ENCODE assay signal across 31 cellular contexts in genomic region chrX:22392176-22392814, GRCh38.
DNase-seq lines count a peak whose midpoint lies in the region; FAIRE-seq and TF ChIP-seq lines count a peak whose summit lies in the region.
"Had no signal": no experiment of that assay in that cellular context is flagged by ENCODE, and none has a peak within 500 bp of the region (broad histone marks: within the 10 kb centered on the region; RNA-seq: fewer than 3 reads in every experiment).

No MANE protein-coding gene starts in this region.

- in situ Hi-C loops in G401 (cut with HindIII; ENCODE audit: low sequenced_read_pairs) (no loop called here), brain microvascular endothelial cell (cut with HindIII; ENCODE audit: low pct_ligation_motif_present, low sequenced_read_pairs) (no loop called here)

- no peaks in the 10 kb centered on the region for H3K27me3 ChIP-seq in brain microvascular endothelial cell (replicated peaks)
- no peaks in the 10 kb centered on the region for H3K27me3 ChIP-seq in ovary
- H3K27me3 ChIP-seq: left lung, vagina had no signal

- no peaks in the 10 kb centered on the region for H3K36me3 Mint-ChIP-seq in progenitor cell of endocrine pancreas (ENCODE audit: insufficient read depth)
- H3K36me3 Mint-ChIP-seq: CD8-positive, alpha-beta memory T cell; naive thymus-derived CD8-positive, alpha-beta T cell had no signal

- TF ChIP-seq CTCF in brain microvascular endothelial cell (IDR thresholded peaks at IDR 0.05; ENCODE audit: low read depth, low read length, missing control alignments) (no peak), ovary (IDR thresholded peaks at IDR 0.05) (no peak), progenitor cell of endocrine pancreas (IDR thresholded peaks at IDR 0.05; ENCODE audit: unreplicated experiment) (no peak)

- peak; percentile 51 for FAIRE-seq in islet of Langerhans (lab: Jason Lieb, UNC)
- FAIRE-seq: HepG2 had no signal

- no peak for TF ChIP-seq POLR2A in ovary (IDR thresholded peaks at IDR 0.05)

- H3K9me3 ChIP-seq in ovary = no peaks in the 10 kb centered on the region
- H3K9me3 ChIP-seq: A549, heart right ventricle, left lung, vagina had no signal

- DNase-seq in G401 (ENCODE audit: low spot score) (peak; percentile 54), brain microvascular endothelial cell (peak; percentile 27), renal cortical epithelial cell (ENCODE audit: low read depth) (peak; percentile 3), ovary (no peak), hippocampal formation (lab: John Stamatoyannopoulos, UW) (no peak), progenitor cell of endocrine pancreas (ENCODE audit: low spot score, unreplicated experiment) (no peak), NCI-H128 (lab: John Stamatoyannopoulos, UW; ENCODE audit: unreplicated experiment) (no peak)
- DNase-seq: activated CD4-positive, alpha-beta T cell treated with anti-CD3 and anti-CD28 coated beads for 36 hours; activated naive CD4-positive, alpha-beta T cell; activated T-cell treated with anti-CD3 and anti-CD28 coated beads, Interleukin-2, amount 50 U/mL, for 24 hours; CD8-positive, alpha-beta memory T cell; dorsolateral prefrontal cortex; GF-D8; H9; heart right ventricle; Kasumi-1; left lung; naive thymus-derived CD8-positive, alpha-beta T cell; NCI-H1048; NCI-H1930; NCI-H2227 treated with DMSO at 0.1 percent for 48 hours; RPMI8226; stimulated activated CD4-positive, alpha-beta T cell treated with anti-CD3 and anti-CD28 coated beads, Interleukin-1b, Interleukin-23, amount 100 ng/mL, for 48 hours; substantia nigra; T-helper 17 cell had no signal

- H3K4me1 Mint-ChIP-seq in progenitor cell of endocrine pancreas (ENCODE audit: low read depth) = peaks cover 12% of the 10 kb centered on the region
- H3K4me1 Mint-ChIP-seq: activated CD4-positive, alpha-beta T cell treated with anti-CD3 and anti-CD28 coated beads for 36 hours; B cell; CD8-positive, alpha-beta memory T cell; naive thymus-derived CD8-positive, alpha-beta T cell; T-helper 17 cell had no signal

- no peaks in the 10 kb centered on the region for H3K27me3 Mint-ChIP-seq in progenitor cell of endocrine pancreas
- H3K27me3 Mint-ChIP-seq: activated CD4-positive, alpha-beta T cell treated with anti-CD3 and anti-CD28 coated beads for 36 hours; CD8-positive, alpha-beta memory T cell; T-helper 17 cell had no signal

- peak overlapping the region; percentile 31 for H3K27ac ChIP-seq in brain microvascular endothelial cell
- no peak overlapping the region for H3K27ac ChIP-seq in ovary
- H3K27ac ChIP-seq: A549, dorsolateral prefrontal cortex, heart right ventricle, HL-60, left lung, vagina had no signal

- H3K4me3 ChIP-seq in brain microvascular endothelial cell (ENCODE audit: low read depth, low read length) (no peak overlapping the region), ovary (no peak overlapping the region)
- H3K4me3 ChIP-seq: A549, dorsolateral prefrontal cortex, heart right ventricle, left lung, vagina had no signal

- no peak overlapping the region for H3K4me3 Mint-ChIP-seq in progenitor cell of endocrine pancreas (ENCODE audit: low read depth)
- H3K4me3 Mint-ChIP-seq: activated CD4-positive, alpha-beta T cell treated with anti-CD3 and anti-CD28 coated beads for 36 hours; activated T-cell treated with anti-CD3 and anti-CD28 coated beads, Interleukin-2, amount 50 U/mL, for 24 hours; B cell; CD8-positive, alpha-beta memory T cell; H9; naive thymus-derived CD8-positive, alpha-beta T cell; T-helper 17 cell had no signal

- peaks cover 13% of the 10 kb centered on the region for H3K9me3 Mint-ChIP-seq in progenitor cell of endocrine pancreas (ENCODE audit: low read depth)
- H3K9me3 Mint-ChIP-seq: activated T-cell treated with anti-CD3 and anti-CD28 coated beads, Interleukin-2, amount 50 U/mL, for 24 hours had no signal

- no peak overlapping the region for H3K27ac Mint-ChIP-seq in progenitor cell of endocrine pancreas
- H3K27ac Mint-ChIP-seq: activated CD4-positive, alpha-beta T cell treated with anti-CD3 and anti-CD28 coated beads for 36 hours; activated T-cell treated with anti-CD3 and anti-CD28 coated beads, Interleukin-2, amount 50 U/mL, for 24 hours; B cell; CD8-positive, alpha-beta memory T cell; H9; naive thymus-derived CD8-positive, alpha-beta T cell; T-helper 17 cell had no signal

- H3K36me3 ChIP-seq in brain microvascular endothelial cell (replicated peaks) = no peaks in the 10 kb centered on the region
- H3K36me3 ChIP-seq in ovary = no peaks in the 10 kb centered on the region
- H3K36me3 ChIP-seq: heart right ventricle, left lung, vagina had no signal

- no peaks in the 10 kb centered on the region for H3K4me1 ChIP-seq in ovary (ENCODE audit: insufficient read depth)
- H3K4me1 ChIP-seq: heart right ventricle, left lung, vagina had no signal

- intact Hi-C loops in ovary (cut with DNase I) = no loop called here

- no peak for TF ChIP-seq EP300 in ovary (IDR thresholded peaks at IDR 0.05)

- 41 to 51% (median 42%) methylated on average over 9 of the region's 9 CpGs for WGBS in ovary, 3 donors

Comparison
In these comparisons a context has a peak if more than half of its experiments do, and no peak if none do; other contexts are left out.
1. DNase-seq: peak in G401 (single experiment), brain microvascular endothelial cell (single experiment) and renal cortical epithelial cell (single experiment); none in ovary (0 of 5), hippocampal formation (0 of 2), progenitor cell of endocrine pancreas (single experiment) and NCI-H128 (single experiment).